1 cellular context compared by ENCODE assay signal in the genomic region with DNA sequence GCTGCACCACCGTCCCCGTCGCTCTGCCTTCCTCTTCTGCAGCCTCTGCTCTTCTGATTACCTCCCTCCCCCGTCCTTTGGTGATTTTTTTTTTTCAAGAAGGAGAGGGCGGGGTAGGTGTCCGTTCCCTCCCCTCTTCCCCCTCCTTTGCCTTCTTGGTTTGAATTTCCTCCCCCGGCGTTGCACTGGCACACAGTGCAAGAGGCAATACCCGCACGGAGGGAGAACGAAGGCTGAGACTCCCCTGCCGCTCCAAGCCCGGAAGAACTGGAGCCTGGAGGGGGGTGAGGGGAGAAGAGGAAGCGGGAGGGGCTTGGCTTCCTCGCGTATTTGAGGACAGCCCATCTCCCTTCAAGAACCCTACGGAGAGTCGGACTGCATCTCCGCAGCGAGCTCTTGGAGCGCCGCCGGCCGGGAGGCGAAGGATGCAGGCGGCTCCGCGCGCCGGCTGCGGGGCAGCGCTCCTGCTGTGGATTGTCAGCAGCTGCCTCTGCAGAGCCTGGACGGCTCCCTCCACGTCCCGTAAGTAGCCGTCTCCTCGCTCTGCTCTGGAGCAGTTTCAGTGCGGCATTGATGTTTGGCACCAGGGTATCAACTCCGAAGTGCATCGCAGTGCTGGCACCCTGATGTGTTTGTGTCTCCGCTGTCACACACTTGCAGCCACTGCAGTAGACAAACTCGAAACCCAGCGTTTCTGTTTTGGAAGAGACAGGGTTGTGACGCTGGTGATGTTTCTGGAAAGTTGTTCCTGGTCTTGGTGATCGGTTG.
TF ChIP-seq lines count a peak whose summit lies in the region.

TSS of gene CNTNAP2 (plus strand) at position 350 of the 768 bp plus-strand sequence. CDS start at position 426, 76 bp downstream.

TF ChIP-seq in H1, 55 proteins besides CTCF, POLR2A, EP300 and RAD21 (continued from another document):
- peak; percentile 41 for TF ChIP-seq SAP30 (IDR thresholded peaks at IDR 0.05; ENCODE audit: insufficient read depth, insufficient replicate concordance, low read length)
- TF ChIP-seq JUND (IDR thresholded peaks at IDR 0.05; ENCODE audit: low read length): no peak
- TF ChIP-seq TBP (IDR thresholded peaks at IDR 0.05; ENCODE audit: low read depth, low read length): peak; percentile 52; the same call in 1 of the 2 replicates
- peak in 1 of 2 experiments; percentile 31; a peak in 1 of 4 replicates for TF ChIP-seq SIN3A (conservative IDR thresholded peaks at IDR 0.05 in 1 of 2, IDR thresholded peaks at IDR 0.05 in 1 of 2; ENCODE audit: low read depth in 1 of 2, low read length in 2 of 2)
- TF ChIP-seq CEBPB (IDR thresholded peaks at IDR 0.05; ENCODE audit: low read depth, low read length): no peak
- peak; percentile 93 for TF ChIP-seq ASH2L (IDR thresholded peaks at IDR 0.05; ENCODE audit: low read length)
TF ChIP-seq in H1: peak in this region for 9.
